Comparison of ENCODE assay signal across 10 cellular contexts in the genomic region with DNA sequence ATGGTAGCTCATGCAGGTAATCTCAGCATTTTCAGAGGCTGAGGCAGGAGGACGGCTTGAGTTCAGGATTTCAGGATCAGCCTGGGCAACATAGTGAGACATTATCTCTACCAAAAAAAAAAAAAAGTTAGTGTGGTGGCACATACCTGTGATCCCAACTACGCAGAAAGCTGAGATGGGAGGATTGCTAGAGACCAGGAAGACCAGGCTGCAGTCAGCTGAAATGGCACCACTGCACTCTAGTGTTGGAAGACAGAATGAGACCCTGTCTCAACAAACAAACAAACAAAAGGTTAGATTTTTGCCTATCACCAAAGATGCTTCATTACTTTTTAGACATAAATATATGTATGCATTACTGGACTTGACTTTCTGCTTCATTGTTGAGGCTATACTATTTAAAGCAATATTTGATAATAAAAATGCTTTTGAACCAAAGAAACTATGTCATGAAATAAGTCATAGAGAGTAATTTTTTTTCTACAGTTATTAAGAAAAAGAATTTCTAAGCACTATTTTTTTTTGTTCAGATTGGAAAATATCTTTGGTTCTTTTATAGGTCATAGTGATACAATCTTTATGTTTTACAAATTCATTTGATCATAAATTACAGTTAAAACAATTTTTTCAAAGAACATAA.
DNase-seq lines count a peak whose midpoint lies in the region; ATAC-seq, FAIRE-seq and TF ChIP-seq lines count a peak whose summit lies in the region.
"Had no signal": no experiment of that assay in that cellular context is flagged by ENCODE, and none has a peak within 500 bp of the region (broad histone marks: within the 10 kb centered on the region; RNA-seq: fewer than 3 reads in every experiment).

No MANE protein-coding gene starts in this region.

- no peak overlapping the region for H3K9ac ChIP-seq in astrocyte (ENCODE audit: low read length)

- H3K27ac Mint-ChIP-seq in astrocyte (ENCODE audit: unreplicated experiment) (peak overlapping the region; percentile 18), neural crest cell (ENCODE audit: unreplicated experiment) (no peak overlapping the region)
- H3K27ac Mint-ChIP-seq: activated T-cell treated with anti-CD3 and anti-CD28 coated beads, Interleukin-2, amount 50 U/mL, for 72 hours; naive B cell had no signal

- FAIRE-seq in astrocyte (lab: Jason Lieb, UNC) (no peak), HTR-8/SVneo (lab: Jason Lieb, UNC) (no peak)

- H3K4me1 ChIP-seq in astrocyte (ENCODE audit: insufficient read depth, low read length) = no peaks in the 10 kb centered on the region
- H3K4me1 ChIP-seq in psoas muscle = no peaks in the 10 kb centered on the region
- H3K4me1 ChIP-seq in right atrium auricular region = no peaks in the 10 kb centered on the region

- no peaks in the 10 kb centered on the region for H4K20me1 ChIP-seq in astrocyte (ENCODE audit: insufficient read depth, low read length)

- DNase-seq in NCI-H1048 (lab: John Stamatoyannopoulos, UW) = peak; percentile 2
- DNase-seq in astrocyte (ENCODE audit: low read depth) = peak; percentile 14
- DNase-seq in neural crest cell (ENCODE audit: low read depth, low spot score) = peak; percentile 16
- no peak for DNase-seq in psoas muscle
- DNase-seq in HTR-8/SVneo (ENCODE audit: insufficient read length, low spot score) = no peak
- no peak for DNase-seq in GM19238 (ENCODE audit: insufficient read length, low spot score)
- DNase-seq in right atrium auricular region (ENCODE audit: low spot score) = no peak
- DNase-seq: activated T-cell treated with anti-CD3 and anti-CD28 coated beads, Interleukin-2, amount 50 U/mL, for 72 hours; naive B cell had no signal

- H3K4me3 ChIP-seq in astrocyte (ENCODE audit: insufficient read depth, low read depth, low read length) = no peak overlapping the region
- no peak overlapping the region for H3K4me3 ChIP-seq in psoas muscle
- H3K4me3 ChIP-seq in right atrium auricular region = no peak overlapping the region

- H3K4me1 Mint-ChIP-seq in astrocyte (ENCODE audit: low read depth, unreplicated experiment) (no peaks in the 10 kb centered on the region), neural crest cell (no peaks in the 10 kb centered on the region)
- H3K4me1 Mint-ChIP-seq: naive B cell had no signal

- ATAC-seq in psoas muscle = no peak
- ATAC-seq: activated T-cell treated with anti-CD3 and anti-CD28 coated beads, Interleukin-2, amount 50 U/mL, for 72 hours had no signal

- WGBS in psoas muscle, 3 donors = 46 to 49% (median 47%) methylated on average over 2 of the region's 2 CpGs

- no peaks in the 10 kb centered on the region for H3K27me3 ChIP-seq in astrocyte (ENCODE audit: insufficient read depth, low read length)
- no peaks in the 10 kb centered on the region for H3K27me3 ChIP-seq in psoas muscle (ENCODE audit: insufficient read depth in 3 of 3, low read length in 2 of 3)
- H3K27me3 ChIP-seq in right atrium auricular region = no peaks in the 10 kb centered on the region

- intact Hi-C loops in psoas muscle (cut with DNase I) = no loop called here

- H3K27ac ChIP-seq in astrocyte (ENCODE audit: low read depth, low read length) (no peak overlapping the region), psoas muscle (no peak overlapping the region), right atrium auricular region (no peak overlapping the region)

- H2AFZ ChIP-seq in astrocyte (ENCODE audit: low read depth, low read length) = no peak overlapping the region

- no peaks in the 10 kb centered on the region for H3K79me2 ChIP-seq in astrocyte (ENCODE audit: insufficient read depth, low read length)

- no peaks in the 10 kb centered on the region for H3K9me3 Mint-ChIP-seq in astrocyte (ENCODE audit: unreplicated experiment)
- H3K9me3 Mint-ChIP-seq in neural crest cell = peaks cover 3% of the 10 kb centered on the region

- H3K36me3 ChIP-seq in astrocyte (ENCODE audit: insufficient read depth, low read length) (no peaks in the 10 kb centered on the region), psoas muscle (ENCODE audit: insufficient read depth in 1 of 2, low read depth in 1 of 2) (no peaks in the 10 kb centered on the region), right atrium auricular region (no peaks in the 10 kb centered on the region)

- H3K27me3 Mint-ChIP-seq in astrocyte (ENCODE audit: low read depth, unreplicated experiment) = no peaks in the 10 kb centered on the region
- H3K27me3 Mint-ChIP-seq in neural crest cell (ENCODE audit: low read depth) = no peaks in the 10 kb centered on the region
- H3K27me3 Mint-ChIP-seq: naive B cell had no signal

- H3K4me2 ChIP-seq in astrocyte (ENCODE audit: low read length) = no peak overlapping the region

- H3K36me3 Mint-ChIP-seq in astrocyte (ENCODE audit: low read depth, unreplicated experiment) (no peaks in the 10 kb centered on the region), neural crest cell (ENCODE audit: low read depth) (no peaks in the 10 kb centered on the region)
- H3K36me3 Mint-ChIP-seq: naive B cell had no signal

- no peaks in the 10 kb centered on the region for H3K9me3 ChIP-seq in astrocyte (ENCODE audit: insufficient read depth, low read depth, low read length)
- no peaks in the 10 kb centered on the region for H3K9me3 ChIP-seq in psoas muscle
- H3K9me3 ChIP-seq in right atrium auricular region = no peaks in the 10 kb centered on the region

- TF ChIP-seq CTCF in GM12874 (IDR thresholded peaks at IDR 0.05; ENCODE audit: insufficient read depth, low read depth, low read length) (peak; percentile 34; the same call in 1 of the 2 replicates), astrocyte (IDR thresholded peaks at IDR 0.05; ENCODE audit: insufficient read depth, low read depth, low read length) (peak; percentile 55), neural crest cell (conservative IDR thresholded peaks at IDR 0.05) (peak; percentile 82), psoas muscle (IDR thresholded peaks at IDR 0.05) (no peak), right atrium auricular region (IDR thresholded peaks at IDR 0.05) (peak in 1 of 2 donors; percentile 56)

- H3K4me3 Mint-ChIP-seq in astrocyte (ENCODE audit: unreplicated experiment) = no peak overlapping the region
- H3K4me3 Mint-ChIP-seq in neural crest cell = no peak overlapping the region
- H3K4me3 Mint-ChIP-seq: activated T-cell treated with anti-CD3 and anti-CD28 coated beads, Interleukin-2, amount 50 U/mL, for 72 hours; naive B cell had no signal

Comparison
In these comparisons a context has a peak if more than half of its experiments do, and no peak if none do; other contexts are left out.
1. DNase-seq: peak in NCI-H1048 (single experiment), astrocyte (single experiment) and neural crest cell (single experiment); none in psoas muscle (0 of 2), HTR-8/SVneo (single experiment), GM19238 (single experiment) and right atrium auricular region (single experiment).